2 cellular contexts compared by ENCODE assay signal in the genomic region with DNA sequence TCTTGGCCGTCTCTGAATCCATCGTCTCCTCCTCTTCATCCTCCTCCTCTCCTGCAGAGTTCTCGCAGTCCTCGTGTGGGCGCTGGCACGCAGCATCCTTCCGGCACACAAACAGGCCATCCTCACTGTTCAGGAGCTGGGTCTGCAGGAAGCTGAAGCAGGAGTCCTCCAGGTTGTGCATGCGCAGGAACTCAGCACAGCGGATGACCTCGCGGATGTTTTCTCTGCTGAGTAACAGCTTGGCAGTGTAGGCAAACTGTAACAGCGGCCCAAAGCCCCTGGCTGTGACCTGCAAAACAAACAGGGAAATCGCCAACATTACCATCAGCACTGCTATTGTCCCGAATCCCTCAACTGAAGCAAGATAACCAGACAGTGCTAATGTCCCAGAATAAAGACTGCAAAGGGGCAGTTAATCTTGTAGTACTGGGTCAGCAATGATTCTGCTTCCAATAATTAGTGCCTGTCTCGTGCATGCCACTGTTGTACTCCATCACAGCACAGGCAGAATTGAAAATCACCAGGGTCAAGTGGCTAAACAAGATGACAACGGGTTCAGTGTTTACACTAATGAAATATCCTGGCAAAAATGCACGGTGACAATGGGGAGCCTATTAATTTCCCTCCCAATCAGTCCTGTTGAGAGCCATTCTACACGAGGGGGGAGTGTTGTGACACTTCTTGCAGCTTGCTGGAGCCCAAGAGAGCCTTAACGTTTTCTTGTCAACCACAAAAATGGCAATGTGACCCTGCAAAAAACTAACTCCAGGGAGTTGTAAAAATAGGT.
TF ChIP-seq lines count a peak whose summit lies in the region.

No MANE protein-coding gene starts in this region.

TF ChIP-seq in HepG2, 621 proteins besides CTCF, POLR2A, EP300 and RAD21 (continued from another document and continues in another):
- TF ChIP-seq STAG1 (CRISPR knock-in tag; IDR thresholded peaks at IDR 0.05), result peak; percentile 11; the same call in 1 of the 2 replicates
- TF ChIP-seq FOXA3 (CRISPR knock-in tag; IDR thresholded peaks at IDR 0.05), result peak; percentile 33; the same call in 1 of the 2 replicates
- no peak for TF ChIP-seq KLF9 (CRISPR knock-in tag; IDR thresholded peaks at IDR 0.05; ENCODE audit: low read depth)
- peak; percentile 36; the same call in 1 of the 2 replicates for TF ChIP-seq SOX5 (CRISPR knock-in tag; IDR thresholded peaks at IDR 0.05; ENCODE audit: borderline replicate concordance)
- TF ChIP-seq RXRA (CRISPR knock-in tag; IDR thresholded peaks at IDR 0.05), result peak; percentile 36; the same call in 1 of the 2 replicates
- TF ChIP-seq NR2F6 (IDR thresholded peaks at IDR 0.05), result no peak
- TF ChIP-seq NR2F6 (CRISPR knock-in tag; IDR thresholded peaks at IDR 0.05), result 0 out of 2 replicates have a peak, but pooled peaks have one; percentile 50
- no peak for TF ChIP-seq FOXA1 (IDR thresholded peaks at IDR 0.05)
- TF ChIP-seq FOXA1 (CRISPR knock-in tag; IDR thresholded peaks at IDR 0.05), result peak; percentile 53; the same call in 1 of the 2 replicates
- 0 out of 2 replicates have a peak, but pooled peaks have one; percentile 43 for TF ChIP-seq ZNF263 (CRISPR knock-in tag; IDR thresholded peaks at IDR 0.05)
- TF ChIP-seq SOX6 (IDR thresholded peaks at IDR 0.05), result no peak
- TF ChIP-seq SOX6 (CRISPR knock-in tag; IDR thresholded peaks at IDR 0.05), result peak; percentile 65
- TF ChIP-seq FOXP1 (IDR thresholded peaks at IDR 0.05), result no peak
- 0 out of 2 replicates have a peak, but pooled peaks have one; percentile 21 for TF ChIP-seq FOXP1 (CRISPR knock-in tag; IDR thresholded peaks at IDR 0.05)
- TF ChIP-seq NR2F1 (CRISPR knock-in tag; IDR thresholded peaks at IDR 0.05), result peak in 1 of 2 experiments; percentile 34; a peak in 1 of 4 replicates
- TF ChIP-seq PHF21A (CRISPR knock-in tag; IDR thresholded peaks at IDR 0.05), result no peak
- peak; percentile 44 for TF ChIP-seq GABPB1 (CRISPR knock-in tag; IDR thresholded peaks at IDR 0.05)
- TF ChIP-seq, protein P1, sequence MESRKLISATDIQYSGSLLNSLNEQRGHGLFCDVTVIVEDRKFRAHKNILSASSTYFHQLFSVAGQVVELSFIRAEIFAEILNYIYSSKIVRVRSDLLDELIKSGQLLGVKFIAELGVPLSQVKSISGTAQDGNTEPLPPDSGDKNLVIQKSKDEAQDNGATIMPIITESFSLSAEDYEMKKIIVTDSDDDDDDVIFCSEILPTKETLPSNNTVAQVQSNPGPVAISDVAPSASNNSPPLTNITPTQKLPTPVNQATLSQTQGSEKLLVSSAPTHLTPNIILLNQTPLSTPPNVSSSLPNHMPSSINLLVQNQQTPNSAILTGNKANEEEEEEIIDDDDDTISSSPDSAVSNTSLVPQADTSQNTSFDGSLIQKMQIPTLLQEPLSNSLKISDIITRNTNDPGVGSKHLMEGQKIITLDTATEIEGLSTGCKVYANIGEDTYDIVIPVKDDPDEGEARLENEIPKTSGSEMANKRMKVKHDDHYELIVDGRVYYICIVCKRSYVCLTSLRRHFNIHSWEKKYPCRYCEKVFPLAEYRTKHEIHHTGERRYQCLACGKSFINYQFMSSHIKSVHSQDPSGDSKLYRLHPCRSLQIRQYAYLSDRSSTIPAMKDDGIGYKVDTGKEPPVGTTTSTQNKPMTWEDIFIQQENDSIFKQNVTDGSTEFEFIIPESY (CRISPR knock-in tag; IDR thresholded peaks at IDR 0.05), result peak; percentile 97
- TF ChIP-seq TEAD3 (CRISPR knock-in tag; optimal IDR thresholded peaks at IDR 0.05; ENCODE audit: borderline replicate concordance), result no peak
- TF ChIP-seq SOX13 (IDR thresholded peaks at IDR 0.05), result no peak
- peak in 1 of 2 experiments; percentile 57; a peak in 2 of 4 replicates for TF ChIP-seq SOX13 (CRISPR knock-in tag; conservative IDR thresholded peaks at IDR 0.05 in 1 of 2, IDR thresholded peaks at IDR 0.05 in 1 of 2)
- TF ChIP-seq, protein P2, sequence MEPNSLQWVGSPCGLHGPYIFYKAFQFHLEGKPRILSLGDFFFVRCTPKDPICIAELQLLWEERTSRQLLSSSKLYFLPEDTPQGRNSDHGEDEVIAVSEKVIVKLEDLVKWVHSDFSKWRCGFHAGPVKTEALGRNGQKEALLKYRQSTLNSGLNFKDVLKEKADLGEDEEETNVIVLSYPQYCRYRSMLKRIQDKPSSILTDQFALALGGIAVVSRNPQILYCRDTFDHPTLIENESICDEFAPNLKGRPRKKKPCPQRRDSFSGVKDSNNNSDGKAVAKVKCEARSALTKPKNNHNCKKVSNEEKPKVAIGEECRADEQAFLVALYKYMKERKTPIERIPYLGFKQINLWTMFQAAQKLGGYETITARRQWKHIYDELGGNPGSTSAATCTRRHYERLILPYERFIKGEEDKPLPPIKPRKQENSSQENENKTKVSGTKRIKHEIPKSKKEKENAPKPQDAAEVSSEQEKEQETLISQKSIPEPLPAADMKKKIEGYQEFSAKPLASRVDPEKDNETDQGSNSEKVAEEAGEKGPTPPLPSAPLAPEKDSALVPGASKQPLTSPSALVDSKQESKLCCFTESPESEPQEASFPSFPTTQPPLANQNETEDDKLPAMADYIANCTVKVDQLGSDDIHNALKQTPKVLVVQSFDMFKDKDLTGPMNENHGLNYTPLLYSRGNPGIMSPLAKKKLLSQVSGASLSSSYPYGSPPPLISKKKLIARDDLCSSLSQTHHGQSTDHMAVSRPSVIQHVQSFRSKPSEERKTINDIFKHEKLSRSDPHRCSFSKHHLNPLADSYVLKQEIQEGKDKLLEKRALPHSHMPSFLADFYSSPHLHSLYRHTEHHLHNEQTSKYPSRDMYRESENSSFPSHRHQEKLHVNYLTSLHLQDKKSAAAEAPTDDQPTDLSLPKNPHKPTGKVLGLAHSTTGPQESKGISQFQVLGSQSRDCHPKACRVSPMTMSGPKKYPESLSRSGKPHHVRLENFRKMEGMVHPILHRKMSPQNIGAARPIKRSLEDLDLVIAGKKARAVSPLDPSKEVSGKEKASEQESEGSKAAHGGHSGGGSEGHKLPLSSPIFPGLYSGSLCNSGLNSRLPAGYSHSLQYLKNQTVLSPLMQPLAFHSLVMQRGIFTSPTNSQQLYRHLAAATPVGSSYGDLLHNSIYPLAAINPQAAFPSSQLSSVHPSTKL (CRISPR knock-in tag; IDR thresholded peaks at IDR 0.05), result peak; percentile 47; the same call in 1 of the 2 replicates
- TF ChIP-seq, protein P3, sequence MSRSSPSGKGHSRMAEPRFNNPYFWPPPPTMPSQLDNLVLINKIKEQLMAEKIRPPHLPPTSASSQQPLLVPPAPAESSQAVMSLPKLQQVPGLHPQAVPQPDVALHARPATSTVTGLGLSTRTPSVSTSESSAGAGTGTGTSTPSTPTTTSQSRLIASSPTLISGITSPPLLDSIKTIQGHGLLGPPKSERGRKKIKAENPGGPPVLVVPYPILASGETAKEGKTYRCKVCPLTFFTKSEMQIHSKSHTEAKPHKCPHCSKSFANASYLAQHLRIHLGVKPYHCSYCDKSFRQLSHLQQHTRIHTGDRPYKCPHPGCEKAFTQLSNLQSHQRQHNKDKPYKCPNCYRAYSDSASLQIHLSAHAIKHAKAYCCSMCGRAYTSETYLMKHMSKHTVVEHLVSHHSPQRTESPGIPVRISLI (CRISPR knock-in tag; IDR thresholded peaks at IDR 0.05; ENCODE audit: borderline replicate concordance), result no peak
- TF ChIP-seq FOSL2 (CRISPR knock-in tag; IDR thresholded peaks at IDR 0.05), result 0 out of 2 replicates have a peak, but pooled peaks have one; percentile 35
- peak; percentile 55 for TF ChIP-seq NR2C2 (CRISPR knock-in tag; IDR thresholded peaks at IDR 0.05; ENCODE audit: borderline replicate concordance)
- peak; percentile 83 for TF ChIP-seq RARA (CRISPR knock-in tag; IDR thresholded peaks at IDR 0.05)

TF ChIP-seq in HEK293T, 16 proteins besides CTCF, POLR2A, EP300 and RAD21 (continued from another document):
- TF ChIP-seq, protein P4, sequence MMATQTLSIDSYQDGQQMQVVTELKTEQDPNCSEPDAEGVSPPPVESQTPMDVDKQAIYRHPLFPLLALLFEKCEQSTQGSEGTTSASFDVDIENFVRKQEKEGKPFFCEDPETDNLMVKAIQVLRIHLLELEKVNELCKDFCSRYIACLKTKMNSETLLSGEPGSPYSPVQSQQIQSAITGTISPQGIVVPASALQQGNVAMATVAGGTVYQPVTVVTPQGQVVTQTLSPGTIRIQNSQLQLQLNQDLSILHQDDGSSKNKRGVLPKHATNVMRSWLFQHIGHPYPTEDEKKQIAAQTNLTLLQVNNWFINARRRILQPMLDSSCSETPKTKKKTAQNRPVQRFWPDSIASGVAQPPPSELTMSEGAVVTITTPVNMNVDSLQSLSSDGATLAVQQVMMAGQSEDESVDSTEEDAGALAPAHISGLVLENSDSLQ (IDR thresholded peaks at IDR 0.05), result no peak
- TF ChIP-seq ARNT (IDR thresholded peaks at IDR 0.05) (no peak), FOXA1 (IDR thresholded peaks at IDR 0.05) (no peak), FOXM1 (IDR thresholded peaks at IDR 0.05; ENCODE audit: borderline replicate concordance) (no peak), SP1 (IDR thresholded peaks at IDR 0.05) (no peak), SUZ12 (IDR thresholded peaks at IDR 0.05) (no peak), LEF1 (IDR thresholded peaks at IDR 0.05; ENCODE audit: borderline replicate concordance) (no peak), BHLHE40 (IDR thresholded peaks at IDR 0.05; ENCODE audit: borderline replicate concordance) (no peak), CTBP1 (IDR thresholded peaks at IDR 0.05; ENCODE audit: borderline replicate concordance) (no peak), HDGF (IDR thresholded peaks at IDR 0.05; ENCODE audit: borderline replicate concordance) (no peak), ZNF384 (IDR thresholded peaks at IDR 0.05) (no peak)
